1 cellular context compared by ENCODE assay signal in genomic region chr2:43216629-43217028, GRCh38.
TF ChIP-seq lines count a peak whose summit lies in the region.

No MANE protein-coding gene starts in this region.

TF ChIP-seq in GM12891, 5 proteins besides CTCF, POLR2A, EP300 and RAD21:
- TF ChIP-seq TAF1 (IDR thresholded peaks at IDR 0.05; ENCODE audit: low read depth, low read length) (no peak), POU2F2 (IDR thresholded peaks at IDR 0.05; ENCODE audit: low read depth, low read length) (no peak), POLR2AphosphoS5 (IDR thresholded peaks at IDR 0.05; ENCODE audit: low read depth, low read length) (no peak), SPI1 (IDR thresholded peaks at IDR 0.05; ENCODE audit: low read depth, low read length) (no peak), PAX5 (IDR thresholded peaks at IDR 0.05; ENCODE audit: insufficient read depth, low read length, severe bottlenecking) (no peak)
